In the genomic region with DNA sequence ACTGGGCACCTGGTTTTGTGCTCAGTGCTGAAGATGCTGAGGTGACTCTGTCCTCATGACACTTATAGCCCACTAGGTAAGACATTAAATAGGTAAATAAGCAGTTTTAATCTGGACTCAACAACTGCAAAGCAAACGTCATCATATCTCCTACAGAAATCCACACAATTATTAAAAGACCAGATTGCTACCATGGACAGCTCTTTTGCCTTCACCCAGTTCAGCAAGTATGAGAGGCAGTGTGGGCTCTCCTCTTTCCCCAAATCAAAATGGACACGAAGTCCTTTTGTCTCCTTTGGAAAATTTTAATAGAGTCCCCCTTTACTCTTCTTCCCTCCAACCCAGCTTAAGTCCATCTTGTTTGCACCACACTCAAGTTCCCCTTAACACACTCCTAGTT, we compare ENCODE assay signal across 21 cellular contexts.
A peak's percentile ranks its signal among the peaks of the same experiment; 100 is the strongest.
DNase-seq lines count a peak whose midpoint lies in the region; ATAC-seq and TF ChIP-seq lines count a peak whose summit lies in the region.
"Had no signal": no experiment of that assay in that cellular context is flagged by ENCODE, and none has a peak within 500 bp of the region (broad histone marks: within the 10 kb centered on the region; RNA-seq: fewer than 3 reads in every experiment).

No MANE protein-coding gene starts in this region.

- no peak overlapping the region for H3K27ac Mint-ChIP-seq in activated CD4-positive, alpha-beta T cell treated with anti-CD3 and anti-CD28 coated beads for 36 hours
- H3K27ac Mint-ChIP-seq: activated naive CD8-positive, alpha-beta T cell treated with anti-CD3 and anti-CD28 coated beads, Interleukin-2, amount 10 ng/mL, durations not matched to agents 7 days and 5 days; activated T-cell treated with anti-CD3 and anti-CD28 coated beads, Interleukin-2, amount 50 U/mL, for 24 hours; naive B cell had no signal

- peaks cover 14% of the 10 kb centered on the region for H3K9me3 Mint-ChIP-seq in activated CD4-positive, alpha-beta T cell treated with anti-CD3 and anti-CD28 coated beads for 36 hours (ENCODE audit: low read depth)

- intact Hi-C loops in mammary epithelial cell (cut with micrococcal nuclease), result no loop called here
- intact Hi-C loops in activated CD4-positive, alpha-beta T cell treated with anti-CD3 and anti-CD28 coated beads for 36 hours (cut with DNase I, micrococcal nuclease), result no loop called here

- dilution Hi-C loops in mammary epithelial cell (cut with HindIII; ENCODE audit: low sequenced_read_pairs), result no loop called here

- H3K4me1 ChIP-seq in mammary epithelial cell (ENCODE audit: insufficient read depth, low read length), result no peaks in the 10 kb centered on the region
- H3K4me1 ChIP-seq: uterus had no signal

- H3K36me3 Mint-ChIP-seq in activated CD4-positive, alpha-beta T cell treated with anti-CD3 and anti-CD28 coated beads for 36 hours (ENCODE audit: low read depth), result peaks cover 2% of the 10 kb centered on the region
- H3K36me3 Mint-ChIP-seq: activated naive CD8-positive, alpha-beta T cell treated with anti-CD3 and anti-CD28 coated beads, Interleukin-2, amount 10 ng/mL, durations not matched to agents 7 days and 5 days had no signal

- H2AFZ ChIP-seq in mammary epithelial cell (ENCODE audit: low read depth, low read length), result no peak overlapping the region

- peak; percentile 31 for ATAC-seq in left lobe of liver
- no peak for ATAC-seq in GM19035 (IDR thresholded peaks at IDR 0.05; ENCODE audit: unreplicated experiment)
- ATAC-seq in activated CD4-positive, alpha-beta T cell treated with anti-CD3 and anti-CD28 coated beads for 36 hours, result no peak
- ATAC-seq: left ventricle myocardium superior had no signal

- H3K4me3 Mint-ChIP-seq in activated CD4-positive, alpha-beta T cell treated with anti-CD3 and anti-CD28 coated beads for 36 hours, result no peak overlapping the region
- H3K4me3 Mint-ChIP-seq: activated naive CD8-positive, alpha-beta T cell treated with anti-CD3 and anti-CD28 coated beads, Interleukin-2, amount 10 ng/mL, durations not matched to agents 7 days and 5 days; activated T-cell treated with anti-CD3 and anti-CD28 coated beads, Interleukin-2, amount 50 U/mL, for 24 hours; naive B cell had no signal

- POLR2A ChIA-PET in activated CD4-positive, alpha-beta T cell treated with anti-CD3 and anti-CD28 coated beads for 36 hours (lab: Charles Lee), result no interaction called here

- H3K27me3 Mint-ChIP-seq in activated CD4-positive, alpha-beta T cell treated with anti-CD3 and anti-CD28 coated beads for 36 hours, result peaks cover 5% of the 10 kb centered on the region

- no peak overlapping the region for H3K27ac ChIP-seq in mammary epithelial cell (ENCODE audit: insufficient read depth, low read depth, low read length)
- H3K27ac ChIP-seq: coronary artery, uterus had no signal

- peak; percentile 28 for DNase-seq in ELR (ENCODE audit: low read depth)
- peak; percentile 5 for DNase-seq in NCI-H460 (ENCODE audit: extremely low read depth, low read depth)
- DNase-seq in mammary epithelial cell, result peak; percentile 20
- no peak for DNase-seq in left lobe of liver (ENCODE audit: low spot score)
- DNase-seq in activated CD4-positive, alpha-beta T cell treated with anti-CD3 and anti-CD28 coated beads for 36 hours, result no peak
- DNase-seq in COR-L47 (lab: John Stamatoyannopoulos, UW), result no peak
- DNase-seq in D341Med (ENCODE audit: low spot score), result no peak
- DNase-seq: activated naive CD8-positive, alpha-beta T cell treated with anti-CD3 and anti-CD28 coated beads, Interleukin-2, amount 10 ng/mL, durations not matched to agents 7 days and 5 days; activated T-cell treated with anti-CD3 and anti-CD28 coated beads, Interleukin-2, amount 50 U/mL, for 24 hours; erythroblast; hippocampal formation; left ventricle myocardium superior; naive B cell; NCI-H2029; NCI-H82; posterior cingulate gyrus; Right ventricle myocardium superior; stimulated activated naive CD4-positive, alpha-beta T cell treated with Interleukin-2 at 50 U/mL for 16 hours; uterus had no signal

- no peak for TF ChIP-seq CTCF in mammary epithelial cell (conservative IDR thresholded peaks at IDR 0.05 in 1 of 2, IDR thresholded peaks at IDR 0.05 in 1 of 2; ENCODE audit: extremely low read depth in 1 of 2, insufficient read depth in 1 of 2, low read depth in 1 of 2, low read length in 2 of 2)

- H3K4me2 ChIP-seq in mammary epithelial cell (ENCODE audit: insufficient read depth, low read depth, low read length), result no peak overlapping the region

- H3K79me2 ChIP-seq in mammary epithelial cell (ENCODE audit: insufficient read depth, low read length), result no peaks in the 10 kb centered on the region

- H3K9me3 ChIP-seq in mammary epithelial cell (replicated peaks; ENCODE audit: insufficient read depth, low read length), result no peaks in the 10 kb centered on the region
- H3K9me3 ChIP-seq: uterus had no signal

- H3K9ac ChIP-seq in mammary epithelial cell (ENCODE audit: insufficient read depth, low read length), result no peak overlapping the region

- no TSS peak for BruUV-seq in mammary epithelial cell (replicated peaks; lab: Mats Ljungman, UMichigan)

- H3K4me1 Mint-ChIP-seq in activated CD4-positive, alpha-beta T cell treated with anti-CD3 and anti-CD28 coated beads for 36 hours, result peaks cover 5% of the 10 kb centered on the region
- H3K4me1 Mint-ChIP-seq: naive B cell had no signal

- H3K27me3 ChIP-seq in mammary epithelial cell (ENCODE audit: insufficient read depth, low read length), result peaks cover 2% of the 10 kb centered on the region
- H3K27me3 ChIP-seq: uterus had no signal

- no peaks in the 10 kb centered on the region for H3K36me3 ChIP-seq in mammary epithelial cell (ENCODE audit: insufficient read depth, low read length)
- H3K36me3 ChIP-seq: uterus had no signal

- H4K20me1 ChIP-seq in mammary epithelial cell (ENCODE audit: insufficient read depth, low read length), result no peaks in the 10 kb centered on the region

- in situ Hi-C loops in mammary epithelial cell (cut with MboI; ENCODE audit: low sequenced_read_pairs in 2 of 2), result no loop called here

- no peak overlapping the region for H3K4me3 ChIP-seq in mammary epithelial cell (replicated peaks in 1 of 3; ENCODE audit: insufficient read depth in 1 of 3, low read depth in 2 of 3, low read length in 3 of 3)
- H3K4me3 ChIP-seq: coronary artery, uterus had no signal

- WGBS in mammary epithelial cell (ENCODE audit: low coverage, missing lambda C conversion rate), result 27% methylated on average over 2 of the region's 2 CpGs

- CTCF ChIA-PET in mammary epithelial cell (lab: Charles Lee; ENCODE audit: low non-redundant PET), result no interaction called here
- CTCF ChIA-PET in activated CD4-positive, alpha-beta T cell treated with anti-CD3 and anti-CD28 coated beads for 36 hours (lab: Charles Lee), result no interaction called here

Comparison
In these comparisons a context has a peak if more than half of its experiments do, and no peak if none do; other contexts are left out.
1. DNase-seq: peak in ELR (single experiment), NCI-H460 (single experiment) and mammary epithelial cell (single experiment); none in left lobe of liver (single experiment), activated CD4-positive, alpha-beta T cell treated with anti-CD3 and anti-CD28 coated beads for 36 hours (single experiment), COR-L47 (single experiment) and D341Med (single experiment).